ENCODE assay signal across 1 cellular context in genomic region chr7:33043875-33044718, GRCh38.
TF ChIP-seq lines count a peak whose summit lies in the region.

No MANE protein-coding gene starts in this region.

TF ChIP-seq in HepG2, 621 proteins besides CTCF, POLR2A, EP300 and RAD21 (continued from another document and continues in another):
- TF ChIP-seq DZIP1 (CRISPR knock-in tag; IDR thresholded peaks at IDR 0.05) (no peak), ZNF704 (CRISPR knock-in tag; IDR thresholded peaks at IDR 0.05; ENCODE audit: borderline replicate concordance) (no peak), ZIK1 (CRISPR knock-in tag; IDR thresholded peaks at IDR 0.05; ENCODE audit: borderline replicate concordance, low read depth) (no peak), ELF1 (CRISPR knock-in tag; IDR thresholded peaks at IDR 0.05) (no peak), FOXA3 (CRISPR knock-in tag; IDR thresholded peaks at IDR 0.05) (peak; percentile 77), NCOR1 (IDR thresholded peaks at IDR 0.05; ENCODE audit: borderline replicate concordance, low read length) (peak; percentile 75; the same call in 1 of the 2 replicates), ZNF256 (CRISPR knock-in tag; conservative IDR thresholded peaks at IDR 0.05) (no peak), ZNF296 (CRISPR knock-in tag; conservative IDR thresholded peaks at IDR 0.05) (no peak), MED13 (CRISPR knock-in tag; IDR thresholded peaks at IDR 0.05) (no peak), ZFP82 (CRISPR knock-in tag; IDR thresholded peaks at IDR 0.05; ENCODE audit: borderline replicate concordance) (no peak), ZNF572 (CRISPR knock-in tag; IDR thresholded peaks at IDR 0.05) (no peak), NR2F1 (CRISPR knock-in tag; IDR thresholded peaks at IDR 0.05) (no peak), ATRX (CRISPR knock-in tag; IDR thresholded peaks at IDR 0.05; ENCODE audit: borderline replicate concordance) (no peak), ZNF337 (CRISPR knock-in tag; IDR thresholded peaks at IDR 0.05; ENCODE audit: borderline replicate concordance, low read depth) (no peak), ZNF768 (CRISPR knock-in tag; IDR thresholded peaks at IDR 0.05) (no peak), GTF2F1 (IDR thresholded peaks at IDR 0.05; ENCODE audit: low read length) (no peak), MTA1 (CRISPR knock-in tag; IDR thresholded peaks at IDR 0.05; ENCODE audit: borderline replicate concordance) (no peak), ZNF792 (CRISPR knock-in tag; IDR thresholded peaks at IDR 0.05) (no peak), SATB2 (CRISPR knock-in tag; IDR thresholded peaks at IDR 0.05) (no peak), SMC3 (IDR thresholded peaks at IDR 0.05; ENCODE audit: low read length) (no peak; the same call in 1 of the 2 replicates), TOE1 (CRISPR knock-in tag; IDR thresholded peaks at IDR 0.05) (0 out of 2 replicates have a peak, but pooled peaks have one; percentile 56), STAG1 (CRISPR knock-in tag; IDR thresholded peaks at IDR 0.05) (no peak), RORA (CRISPR knock-in tag; IDR thresholded peaks at IDR 0.05) (no peak), ZBTB20 (CRISPR knock-in tag; IDR thresholded peaks at IDR 0.05; ENCODE audit: borderline replicate concordance, low read depth) (no peak), REL (CRISPR knock-in tag; conservative IDR thresholded peaks at IDR 0.05) (no peak), KAT8 (CRISPR knock-in tag; IDR thresholded peaks at IDR 0.05) (peak; percentile 28; the same call in 1 of the 2 replicates), SRF (IDR thresholded peaks at IDR 0.05; ENCODE audit: low read depth, low read length) (no peak), DMAP1 (CRISPR knock-in tag; IDR thresholded peaks at IDR 0.05) (peak; percentile 26; the same call in 1 of the 2 replicates), PHF21A (CRISPR knock-in tag; IDR thresholded peaks at IDR 0.05) (peak; percentile 18; the same call in 1 of the 2 replicates), ZNF605 (CRISPR knock-in tag; IDR thresholded peaks at IDR 0.05) (no peak), PAF1 (CRISPR knock-in tag; IDR thresholded peaks at IDR 0.05) (no peak)
- TF ChIP-seq, protein P1, sequence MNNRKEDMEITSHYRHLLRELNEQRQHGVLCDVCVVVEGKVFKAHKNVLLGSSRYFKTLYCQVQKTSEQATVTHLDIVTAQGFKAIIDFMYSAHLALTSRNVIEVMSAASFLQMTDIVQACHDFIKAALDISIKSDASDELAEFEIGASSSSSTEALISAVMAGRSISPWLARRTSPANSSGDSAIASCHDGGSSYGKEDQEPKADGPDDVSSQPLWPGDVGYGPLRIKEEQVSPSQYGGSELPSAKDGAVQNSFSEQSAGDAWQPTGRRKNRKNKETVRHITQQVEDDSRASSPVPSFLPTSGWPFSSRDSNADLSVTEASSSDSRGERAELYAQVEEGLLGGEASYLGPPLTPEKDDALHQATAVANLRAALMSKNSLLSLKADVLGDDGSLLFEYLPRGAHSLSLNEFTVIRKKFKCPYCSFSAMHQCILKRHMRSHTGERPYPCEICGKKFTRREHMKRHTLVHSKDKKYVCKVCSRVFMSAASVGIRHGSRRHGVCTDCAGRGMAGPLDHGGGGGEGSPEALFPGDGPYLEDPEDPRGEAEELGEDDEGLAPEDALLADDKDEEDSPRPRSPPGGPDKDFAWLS (CRISPR knock-in tag; IDR thresholded peaks at IDR 0.05; ENCODE audit: borderline replicate concordance), result no peak
- TF ChIP-seq, protein P2, sequence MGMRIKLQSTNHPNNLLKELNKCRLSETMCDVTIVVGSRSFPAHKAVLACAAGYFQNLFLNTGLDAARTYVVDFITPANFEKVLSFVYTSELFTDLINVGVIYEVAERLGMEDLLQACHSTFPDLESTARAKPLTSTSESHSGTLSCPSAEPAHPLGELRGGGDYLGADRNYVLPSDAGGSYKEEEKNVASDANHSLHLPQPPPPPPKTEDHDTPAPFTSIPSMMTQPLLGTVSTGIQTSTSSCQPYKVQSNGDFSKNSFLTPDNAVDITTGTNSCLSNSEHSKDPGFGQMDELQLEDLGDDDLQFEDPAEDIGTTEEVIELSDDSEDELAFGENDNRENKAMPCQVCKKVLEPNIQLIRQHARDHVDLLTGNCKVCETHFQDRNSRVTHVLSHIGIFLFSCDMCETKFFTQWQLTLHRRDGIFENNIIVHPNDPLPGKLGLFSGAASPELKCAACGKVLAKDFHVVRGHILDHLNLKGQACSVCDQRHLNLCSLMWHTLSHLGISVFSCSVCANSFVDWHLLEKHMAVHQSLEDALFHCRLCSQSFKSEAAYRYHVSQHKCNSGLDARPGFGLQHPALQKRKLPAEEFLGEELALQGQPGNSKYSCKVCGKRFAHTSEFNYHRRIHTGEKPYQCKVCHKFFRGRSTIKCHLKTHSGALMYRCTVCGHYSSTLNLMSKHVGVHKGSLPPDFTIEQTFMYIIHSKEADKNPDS (CRISPR knock-in tag; IDR thresholded peaks at IDR 0.05), result no peak
- TF ChIP-seq, protein P3, sequence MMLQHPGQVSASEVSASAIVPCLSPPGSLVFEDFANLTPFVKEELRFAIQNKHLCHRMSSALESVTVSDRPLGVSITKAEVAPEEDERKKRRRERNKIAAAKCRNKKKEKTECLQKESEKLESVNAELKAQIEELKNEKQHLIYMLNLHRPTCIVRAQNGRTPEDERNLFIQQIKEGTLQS (CRISPR knock-in tag; IDR thresholded peaks at IDR 0.05), result no peak
- TF ChIP-seq, protein P4, sequence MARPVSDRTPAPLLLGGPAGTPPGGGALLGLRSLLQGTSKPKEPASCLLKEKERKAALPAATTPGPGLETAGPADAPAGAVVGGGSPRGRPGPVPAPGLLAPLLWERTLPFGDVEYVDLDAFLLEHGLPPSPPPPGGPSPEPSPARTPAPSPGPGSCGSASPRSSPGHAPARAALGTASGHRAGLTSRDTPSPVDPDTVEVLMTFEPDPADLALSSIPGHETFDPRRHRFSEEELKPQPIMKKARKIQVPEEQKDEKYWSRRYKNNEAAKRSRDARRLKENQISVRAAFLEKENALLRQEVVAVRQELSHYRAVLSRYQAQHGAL (CRISPR knock-in tag; IDR thresholded peaks at IDR 0.05; ENCODE audit: not compliant biosample characterization), result no peak
- TF ChIP-seq, protein P5, sequence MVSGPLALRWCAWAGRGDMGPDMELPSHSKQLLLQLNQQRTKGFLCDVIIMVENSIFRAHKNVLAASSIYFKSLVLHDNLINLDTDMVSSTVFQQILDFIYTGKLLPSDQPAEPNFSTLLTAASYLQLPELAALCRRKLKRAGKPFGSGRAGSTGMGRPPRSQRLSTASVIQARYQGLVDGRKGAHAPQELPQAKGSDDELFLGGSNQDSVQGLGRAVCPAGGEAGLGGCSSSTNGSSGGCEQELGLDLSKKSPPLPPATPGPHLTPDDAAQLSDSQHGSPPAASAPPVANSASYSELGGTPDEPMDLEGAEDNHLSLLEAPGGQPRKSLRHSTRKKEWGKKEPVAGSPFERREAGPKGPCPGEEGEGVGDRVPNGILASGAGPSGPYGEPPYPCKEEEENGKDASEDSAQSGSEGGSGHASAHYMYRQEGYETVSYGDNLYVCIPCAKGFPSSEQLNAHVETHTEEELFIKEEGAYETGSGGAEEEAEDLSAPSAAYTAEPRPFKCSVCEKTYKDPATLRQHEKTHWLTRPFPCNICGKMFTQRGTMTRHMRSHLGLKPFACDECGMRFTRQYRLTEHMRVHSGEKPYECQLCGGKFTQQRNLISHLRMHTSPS (CRISPR knock-in tag; IDR thresholded peaks at IDR 0.05; ENCODE audit: low read depth), result no peak
- TF ChIP-seq, protein P6, sequence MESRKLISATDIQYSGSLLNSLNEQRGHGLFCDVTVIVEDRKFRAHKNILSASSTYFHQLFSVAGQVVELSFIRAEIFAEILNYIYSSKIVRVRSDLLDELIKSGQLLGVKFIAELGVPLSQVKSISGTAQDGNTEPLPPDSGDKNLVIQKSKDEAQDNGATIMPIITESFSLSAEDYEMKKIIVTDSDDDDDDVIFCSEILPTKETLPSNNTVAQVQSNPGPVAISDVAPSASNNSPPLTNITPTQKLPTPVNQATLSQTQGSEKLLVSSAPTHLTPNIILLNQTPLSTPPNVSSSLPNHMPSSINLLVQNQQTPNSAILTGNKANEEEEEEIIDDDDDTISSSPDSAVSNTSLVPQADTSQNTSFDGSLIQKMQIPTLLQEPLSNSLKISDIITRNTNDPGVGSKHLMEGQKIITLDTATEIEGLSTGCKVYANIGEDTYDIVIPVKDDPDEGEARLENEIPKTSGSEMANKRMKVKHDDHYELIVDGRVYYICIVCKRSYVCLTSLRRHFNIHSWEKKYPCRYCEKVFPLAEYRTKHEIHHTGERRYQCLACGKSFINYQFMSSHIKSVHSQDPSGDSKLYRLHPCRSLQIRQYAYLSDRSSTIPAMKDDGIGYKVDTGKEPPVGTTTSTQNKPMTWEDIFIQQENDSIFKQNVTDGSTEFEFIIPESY (CRISPR knock-in tag; IDR thresholded peaks at IDR 0.05), result peak; percentile 69
- TF ChIP-seq, protein P7, sequence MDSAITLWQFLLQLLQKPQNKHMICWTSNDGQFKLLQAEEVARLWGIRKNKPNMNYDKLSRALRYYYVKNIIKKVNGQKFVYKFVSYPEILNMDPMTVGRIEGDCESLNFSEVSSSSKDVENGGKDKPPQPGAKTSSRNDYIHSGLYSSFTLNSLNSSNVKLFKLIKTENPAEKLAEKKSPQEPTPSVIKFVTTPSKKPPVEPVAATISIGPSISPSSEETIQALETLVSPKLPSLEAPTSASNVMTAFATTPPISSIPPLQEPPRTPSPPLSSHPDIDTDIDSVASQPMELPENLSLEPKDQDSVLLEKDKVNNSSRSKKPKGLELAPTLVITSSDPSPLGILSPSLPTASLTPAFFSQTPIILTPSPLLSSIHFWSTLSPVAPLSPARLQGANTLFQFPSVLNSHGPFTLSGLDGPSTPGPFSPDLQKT (CRISPR knock-in tag; IDR thresholded peaks at IDR 0.05; ENCODE audit: borderline replicate concordance), result no peak
- TF ChIP-seq, protein P8, sequence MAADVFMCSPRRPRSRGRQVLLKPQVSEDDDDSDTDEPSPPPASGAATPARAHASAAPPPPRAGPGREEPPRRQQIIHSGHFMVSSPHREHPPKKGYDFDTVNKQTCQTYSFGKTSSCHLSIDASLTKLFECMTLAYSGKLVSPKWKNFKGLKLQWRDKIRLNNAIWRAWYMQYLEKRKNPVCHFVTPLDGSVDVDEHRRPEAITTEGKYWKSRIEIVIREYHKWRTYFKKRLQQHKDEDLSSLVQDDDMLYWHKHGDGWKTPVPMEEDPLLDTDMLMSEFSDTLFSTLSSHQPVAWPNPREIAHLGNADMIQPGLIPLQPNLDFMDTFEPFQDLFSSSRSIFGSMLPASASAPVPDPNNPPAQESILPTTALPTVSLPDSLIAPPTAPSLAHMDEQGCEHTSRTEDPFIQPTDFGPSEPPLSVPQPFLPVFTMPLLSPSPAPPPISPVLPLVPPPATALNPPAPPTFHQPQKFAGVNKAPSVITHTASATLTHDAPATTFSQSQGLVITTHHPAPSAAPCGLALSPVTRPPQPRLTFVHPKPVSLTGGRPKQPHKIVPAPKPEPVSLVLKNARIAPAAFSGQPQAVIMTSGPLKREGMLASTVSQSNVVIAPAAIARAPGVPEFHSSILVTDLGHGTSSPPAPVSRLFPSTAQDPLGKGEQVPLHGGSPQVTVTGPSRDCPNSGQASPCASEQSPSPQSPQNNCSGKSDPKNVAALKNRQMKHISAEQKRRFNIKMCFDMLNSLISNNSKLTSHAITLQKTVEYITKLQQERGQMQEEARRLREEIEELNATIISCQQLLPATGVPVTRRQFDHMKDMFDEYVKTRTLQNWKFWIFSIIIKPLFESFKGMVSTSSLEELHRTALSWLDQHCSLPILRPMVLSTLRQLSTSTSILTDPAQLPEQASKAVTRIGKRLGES (CRISPR knock-in tag; IDR thresholded peaks at IDR 0.05; ENCODE audit: borderline replicate concordance), result no peak
